Comparison of ENCODE assay signal across 8 cellular contexts in genomic region chr1:197773856-197774255, GRCh38. TPM values are rescaled to one million over a fixed set of nuclear protein-coding genes. Genes with fewer than 3 reads are reported as not detected.
DNase-seq lines count a peak whose midpoint lies in the region; ATAC-seq and TF ChIP-seq lines count a peak whose summit lies in the region.

No MANE protein-coding gene starts in this region.

- H3K9me3 ChIP-seq in HUES6 (ENCODE audit: control insufficient read depth, insufficient read depth, low read depth, low read length) = no peaks in the 10 kb centered on the region

- POLR2A ChIA-PET in AG04449 (lab: Yijun Ruan, JAX) = no interaction called here

- no peak overlapping the region for H3K27ac ChIP-seq in HUES6 (ENCODE audit: low read depth, low read length)

- TF ChIP-seq CTCF in AG04449 (IDR thresholded peaks at IDR 0.05; ENCODE audit: insufficient read depth, low read length, missing control alignments) = no peak
- TF ChIP-seq CTCF in astrocyte of the spinal cord (IDR thresholded peaks at IDR 0.05; ENCODE audit: low read depth, low read length) = no peak
- TF ChIP-seq CTCF in mesothelial cell of epicardium (IDR thresholded peaks at IDR 0.05; ENCODE audit: unreplicated experiment) = no peak

- peak overlapping the region; percentile 64 for H3K4me3 ChIP-seq in AG04449 (ENCODE audit: low read depth, low read length)
- H3K4me3 ChIP-seq in HUES6 (ENCODE audit: low read depth, low read length) = peak overlapping the region; percentile 68
- H3K4me3 ChIP-seq in astrocyte of the spinal cord (ENCODE audit: low read depth, low read length) = peak overlapping the region; percentile 64

- ATAC-seq in HG02759 (IDR thresholded peaks at IDR 0.05; ENCODE audit: unreplicated experiment) = no peak
- no peak for ATAC-seq in HG02571 (IDR thresholded peaks at IDR 0.05; ENCODE audit: unreplicated experiment)

- no peaks in the 10 kb centered on the region for H3K36me3 Mint-ChIP-seq in mesothelial cell of epicardium

- peaks cover 43% of the 10 kb centered on the region for H3K4me1 Mint-ChIP-seq in mesothelial cell of epicardium

- peaks cover 15% of the 10 kb centered on the region for H3K27me3 ChIP-seq in HUES6 (ENCODE audit: control insufficient read depth, insufficient read depth, low read length)

- no peak overlapping the region for H3K9ac ChIP-seq in HUES6 (ENCODE audit: low read length)

- CTCF ChIA-PET in AG04449 (lab: Yijun Ruan, JAX) = no interaction called here

- H3K4me3 Mint-ChIP-seq in mesothelial cell of epicardium = peak overlapping the region; percentile 77

- peaks cover 3% of the 10 kb centered on the region for H3K9me3 Mint-ChIP-seq in mesothelial cell of epicardium

- H3K27me3 Mint-ChIP-seq in mesothelial cell of epicardium (ENCODE audit: low read depth) = no peaks in the 10 kb centered on the region

- in situ Hi-C loops in astrocyte of the spinal cord (cut with HindIII; ENCODE audit: low sequenced_read_pairs) = no loop called here

- no peak for DNase-seq in AG04449 (ENCODE audit: low read depth, low spot score)
- DNase-seq in astrocyte of the spinal cord (ENCODE audit: low read depth, low spot score) = peak; percentile 24
- no peak for DNase-seq in mesothelial cell of epicardium (ENCODE audit: low spot score in 2 of 2, unreplicated experiment in 2 of 2)
- no peak for DNase-seq in mucosa of gallbladder (ENCODE audit: low spot score)
- no peak for DNase-seq in iPS-NIHi11 (ENCODE audit: low spot score)

- H3K27ac Mint-ChIP-seq in mesothelial cell of epicardium = peak overlapping the region; percentile 80

- peaks cover 8% of the 10 kb centered on the region for H3K4me1 ChIP-seq in HUES6 (ENCODE audit: control insufficient read depth, insufficient read depth, low read length)

- H3K36me3 ChIP-seq in HUES6 (ENCODE audit: control insufficient read depth, insufficient read depth, low read length) = no peaks in the 10 kb centered on the region

RNA-seq across cellular contexts. Expression of gene DENND1B, which starts 1.4 kb away (rescaled TPM):
- total RNA-seq in mesothelial cell of epicardium (23.1 to 27.9 TPM (median 27.9 TPM) in 3 replicates), mucosa of gallbladder (17.6 TPM)
